8 cellular contexts compared by ENCODE assay signal in genomic region chr6:33314515-33314942, GRCh38. TPM values are rescaled to one million over a fixed set of nuclear protein-coding genes. Genes with fewer than 3 reads are reported as not detected.
DNase-seq lines count a peak whose midpoint lies in the region; ATAC-seq and TF ChIP-seq lines count a peak whose summit lies in the region.

No MANE protein-coding gene starts in this region.

- H3K27ac ChIP-seq in ectodermal cell (ENCODE audit: insufficient read depth, low read depth, low read length, poor library complexity, severe bottlenecking): no peak overlapping the region
- H3K27ac ChIP-seq in lower lobe of right lung: peak overlapping the region; percentile 98

- H3K9me3 ChIP-seq in ectodermal cell (ENCODE audit: control insufficient read depth, low read length) (no peaks in the 10 kb centered on the region), lower lobe of right lung (no peaks in the 10 kb centered on the region)

- intact Hi-C loops in lower lobe of right lung (cut with DNase I): no loop called here

- peak overlapping the region; percentile 66 for H3K4me3 ChIP-seq in ectodermal cell (ENCODE audit: insufficient read depth, low read depth, low read length)
- peak overlapping the region; percentile 96 for H3K4me3 ChIP-seq in lower lobe of right lung

- H3K36me3 ChIP-seq in ectodermal cell (ENCODE audit: control insufficient read depth, insufficient read depth, low read length): peaks cover 10% of the 10 kb centered on the region
- H3K36me3 ChIP-seq in lower lobe of right lung: peaks cover 36% of the 10 kb centered on the region

- ATAC-seq in lower lobe of right lung: peak; percentile 65 to 67

- TF ChIP-seq CTCF in lower lobe of right lung (IDR thresholded peaks at IDR 0.05): no peak

- WGBS in ectodermal cell, 2 experiments: 33 to 38% methylated on average over 6 to 10 of the region's 10 CpGs

- peaks cover 17% of the 10 kb centered on the region for H3K27me3 ChIP-seq in ectodermal cell (ENCODE audit: control insufficient read depth, insufficient read depth, low read length, poor library complexity, severe bottlenecking)
- H3K27me3 ChIP-seq in lower lobe of right lung (ENCODE audit: low read depth): no peaks in the 10 kb centered on the region

- H3K4me1 ChIP-seq in ectodermal cell (ENCODE audit: control insufficient read depth, insufficient read depth, low read length) (peaks cover 23% of the 10 kb centered on the region), lower lobe of right lung (peaks cover 63% of the 10 kb centered on the region)

- DNase-seq in NCI-H1436 (lab: John Stamatoyannopoulos, UW): peak; percentile 33
- DNase-seq in NCI-H1436 treated with DMSO at 0.1 percent for 48 hours (lab: John Stamatoyannopoulos, UW): no peak
- DNase-seq in NCI-H345 (lab: John Stamatoyannopoulos, UW): peak; percentile 39
- peak; percentile 68 for DNase-seq in activated CD4-positive, alpha-beta T cell treated with anti-CD3 and anti-CD28 coated beads for 48 hours
- DNase-seq in lower lobe of right lung: peak; percentile 76
- peak; percentile 55 for DNase-seq in stimulated activated CD8-positive, alpha-beta memory T cell treated with anti-CD3 and anti-CD28 coated beads, Interleukin-12 subunit alpha, Interleukin-12 subunit beta, amount 100 ng/mL, for 1 hour (ENCODE audit: low read depth)
- DNase-seq in ecto neural progenitor cell (ENCODE audit: low spot score): no peak

RNA-seq across cellular contexts. Expression of gene TAPBP, which starts 0.7 kb away (rescaled TPM):
- polyA plus RNA-seq in ectodermal cell (2013, experiment 1 of 4): 20.4 TPM
- 21.0 TPM for polyA plus RNA-seq in ectodermal cell (2013, experiment 2 of 4)
- polyA plus RNA-seq in ectodermal cell (2013, experiment 3 of 4): 15.2 TPM
- polyA plus RNA-seq in ectodermal cell (2013, experiment 4 of 4): 15.8 TPM
- total RNA-seq in lower lobe of right lung: 206 TPM

RNA-seq across cellular contexts. Expression of gene ZBTB22, which starts 3.0 kb away (rescaled TPM):
- polyA plus RNA-seq in ectodermal cell (2013, experiment 1 of 4): 25.4 TPM
- 23.9 TPM for polyA plus RNA-seq in ectodermal cell (2013, experiment 2 of 4)
- polyA plus RNA-seq in ectodermal cell (2013, experiment 3 of 4): 20.7 TPM
- 28.1 TPM for polyA plus RNA-seq in ectodermal cell (2013, experiment 4 of 4)
- total RNA-seq in lower lobe of right lung: 27.5 TPM

RNA-seq across cellular contexts. Expression of gene DAXX, which starts 8.2 kb away (rescaled TPM):
- polyA plus RNA-seq in ectodermal cell (2013, experiment 1 of 4): 72.4 TPM
- 71.6 TPM for polyA plus RNA-seq in ectodermal cell (2013, experiment 2 of 4)
- 52.7 TPM for polyA plus RNA-seq in ectodermal cell (2013, experiment 3 of 4)
- 60.8 TPM for polyA plus RNA-seq in ectodermal cell (2013, experiment 4 of 4)
- 36.0 TPM for total RNA-seq in lower lobe of right lung

RNA-seq across cellular contexts. Expression of gene RGL2, which starts 15.8 kb away (rescaled TPM):
- polyA plus RNA-seq in ectodermal cell (2013, experiment 1 of 4): 67.4 TPM
- 69.1 TPM for polyA plus RNA-seq in ectodermal cell (2013, experiment 2 of 4)
- 52.0 TPM for polyA plus RNA-seq in ectodermal cell (2013, experiment 3 of 4)
- 65.9 TPM for polyA plus RNA-seq in ectodermal cell (2013, experiment 4 of 4)
- 117 TPM for total RNA-seq in lower lobe of right lung

RNA-seq across cellular contexts. Expression of gene PFDN6, which starts 25.1 kb away (rescaled TPM):
- 73.2 TPM for polyA plus RNA-seq in ectodermal cell (2013, experiment 1 of 4)
- 69.5 TPM for polyA plus RNA-seq in ectodermal cell (2013, experiment 2 of 4)
- polyA plus RNA-seq in ectodermal cell (2013, experiment 3 of 4): 80.8 TPM
- polyA plus RNA-seq in ectodermal cell (2013, experiment 4 of 4): 88.7 TPM
- total RNA-seq in lower lobe of right lung: 32.9 TPM

Comparison
In these comparisons a context has a peak if more than half of its experiments do, and no peak if none do; other contexts are left out.
1. DNase-seq: peak in NCI-H1436 (single experiment), NCI-H345 (single experiment), activated CD4-positive, alpha-beta T cell treated with anti-CD3 and anti-CD28 coated beads for 48 hours (single experiment), lower lobe of right lung (single experiment) and stimulated activated CD8-positive, alpha-beta memory T cell treated with anti-CD3 and anti-CD28 coated beads, Interleukin-12 subunit alpha, Interleukin-12 subunit beta, amount 100 ng/mL, for 1 hour (single experiment); none in NCI-H1436 treated with DMSO at 0.1 percent for 48 hours (single experiment) and ecto neural progenitor cell (single experiment).